ENCODE assay signal across 1 cellular context in genomic region chr6:43076093-43076927, GRCh38.
A peak's percentile ranks its signal among the peaks of the same experiment; 100 is the strongest.
TF ChIP-seq lines count a peak whose summit lies in the region.

TSS of gene PTK7 (plus strand) at chr6:43076314. CDS start at chr6:43076489, 175 bp downstream.

TF ChIP-seq in HepG2, 621 proteins besides CTCF, POLR2A, EP300 and RAD21 (continued from another document and continues in another):
- TF ChIP-seq, protein P1, sequence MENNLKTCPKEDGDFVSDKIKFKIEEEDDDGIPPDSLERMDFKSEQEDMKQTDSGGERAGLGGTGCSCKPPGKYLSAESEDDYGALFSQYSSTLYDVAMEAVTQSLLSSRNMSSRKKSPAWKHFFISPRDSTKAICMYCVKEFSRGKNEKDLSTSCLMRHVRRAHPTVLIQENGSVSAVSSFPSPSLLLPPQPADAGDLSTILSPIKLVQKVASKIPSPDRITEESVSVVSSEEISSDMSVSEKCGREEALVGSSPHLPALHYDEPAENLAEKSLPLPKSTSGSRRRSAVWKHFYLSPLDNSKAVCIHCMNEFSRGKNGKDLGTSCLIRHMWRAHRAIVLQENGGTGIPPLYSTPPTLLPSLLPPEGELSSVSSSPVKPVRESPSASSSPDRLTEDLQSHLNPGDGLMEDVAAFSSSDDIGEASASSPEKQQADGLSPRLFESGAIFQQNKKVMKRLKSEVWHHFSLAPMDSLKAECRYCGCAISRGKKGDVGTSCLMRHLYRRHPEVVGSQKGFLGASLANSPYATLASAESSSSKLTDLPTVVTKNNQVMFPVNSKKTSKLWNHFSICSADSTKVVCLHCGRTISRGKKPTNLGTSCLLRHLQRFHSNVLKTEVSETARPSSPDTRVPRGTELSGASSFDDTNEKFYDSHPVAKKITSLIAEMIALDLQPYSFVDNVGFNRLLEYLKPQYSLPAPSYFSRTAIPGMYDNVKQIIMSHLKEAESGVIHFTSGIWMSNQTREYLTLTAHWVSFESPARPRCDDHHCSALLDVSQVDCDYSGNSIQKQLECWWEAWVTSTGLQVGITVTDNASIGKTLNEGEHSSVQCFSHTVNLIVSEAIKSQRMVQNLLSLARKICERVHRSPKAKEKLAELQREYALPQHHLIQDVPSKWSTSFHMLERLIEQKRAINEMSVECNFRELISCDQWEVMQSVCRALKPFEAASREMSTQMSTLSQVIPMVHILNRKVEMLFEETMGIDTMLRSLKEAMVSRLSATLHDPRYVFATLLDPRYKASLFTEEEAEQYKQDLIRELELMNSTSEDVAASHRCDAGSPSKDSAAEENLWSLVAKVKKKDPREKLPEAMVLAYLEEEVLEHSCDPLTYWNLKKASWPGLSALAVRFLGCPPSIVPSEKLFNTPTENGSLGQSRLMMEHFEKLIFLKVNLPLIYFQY (CRISPR knock-in tag; IDR thresholded peaks at IDR 0.05; ENCODE audit: borderline replicate concordance): no peak
- TF ChIP-seq IRF2 (CRISPR knock-in tag; IDR thresholded peaks at IDR 0.05): 0 out of 2 replicates have a peak, but pooled peaks have one; percentile 7
- TF ChIP-seq ZNF207 (IDR thresholded peaks at IDR 0.05; ENCODE audit: borderline replicate concordance): no peak
- TF ChIP-seq XRCC5 (optimal IDR thresholded peaks at IDR 0.05; ENCODE audit: low read length): peak; percentile 20
- peak; percentile 39; the same call in 1 of the 2 replicates for TF ChIP-seq ZNF784 (CRISPR knock-in tag; IDR thresholded peaks at IDR 0.05; ENCODE audit: borderline replicate concordance)
- no peak for TF ChIP-seq PITX1 (CRISPR knock-in tag; IDR thresholded peaks at IDR 0.05)
- TF ChIP-seq HOXA7 (CRISPR knock-in tag; IDR thresholded peaks at IDR 0.05): no peak
- TF ChIP-seq GATAD2A (CRISPR knock-in tag; IDR thresholded peaks at IDR 0.05): 0 out of 2 replicates have a peak, but pooled peaks have one; percentile 13
- no peak; the same call in 1 of the 2 replicates for TF ChIP-seq ZNF709 (CRISPR knock-in tag; IDR thresholded peaks at IDR 0.05)
- TF ChIP-seq U2AF1 (optimal IDR thresholded peaks at IDR 0.05; ENCODE audit: low read depth, low read length): no peak
- TF ChIP-seq MAF1 (CRISPR knock-in tag; IDR thresholded peaks at IDR 0.05; ENCODE audit: borderline replicate concordance): no peak
- no peak for TF ChIP-seq MAFF (IDR thresholded peaks at IDR 0.05; ENCODE audit: low read depth, low read length)
- TF ChIP-seq PHF20 (CRISPR knock-in tag; IDR thresholded peaks at IDR 0.05): peak; percentile 33; the same call in 1 of the 2 replicates
- 0 out of 2 replicates have a peak, but pooled peaks have one; percentile 36 for TF ChIP-seq WIZ (CRISPR knock-in tag; IDR thresholded peaks at IDR 0.05)
- no peak for TF ChIP-seq ZNF552 (CRISPR knock-in tag; IDR thresholded peaks at IDR 0.05; ENCODE audit: borderline replicate concordance)
- no peak for TF ChIP-seq CHD2 (IDR thresholded peaks at IDR 0.05; ENCODE audit: low read depth, low read length)
- TF ChIP-seq HNRNPK (IDR thresholded peaks at IDR 0.05; ENCODE audit: low read depth, low read length, poor library complexity, severe bottlenecking): no peak
- 0 out of 2 replicates have a peak, but pooled peaks have one; percentile 8 for TF ChIP-seq PHF21A (CRISPR knock-in tag; IDR thresholded peaks at IDR 0.05)
- TF ChIP-seq ZNF430 (CRISPR knock-in tag; IDR thresholded peaks at IDR 0.05): no peak
- TF ChIP-seq MIXL1 (CRISPR knock-in tag; IDR thresholded peaks at IDR 0.05): no peak
- TF ChIP-seq ZNF501 (CRISPR knock-in tag; IDR thresholded peaks at IDR 0.05): peak; percentile 64
- TF ChIP-seq, protein P2, sequence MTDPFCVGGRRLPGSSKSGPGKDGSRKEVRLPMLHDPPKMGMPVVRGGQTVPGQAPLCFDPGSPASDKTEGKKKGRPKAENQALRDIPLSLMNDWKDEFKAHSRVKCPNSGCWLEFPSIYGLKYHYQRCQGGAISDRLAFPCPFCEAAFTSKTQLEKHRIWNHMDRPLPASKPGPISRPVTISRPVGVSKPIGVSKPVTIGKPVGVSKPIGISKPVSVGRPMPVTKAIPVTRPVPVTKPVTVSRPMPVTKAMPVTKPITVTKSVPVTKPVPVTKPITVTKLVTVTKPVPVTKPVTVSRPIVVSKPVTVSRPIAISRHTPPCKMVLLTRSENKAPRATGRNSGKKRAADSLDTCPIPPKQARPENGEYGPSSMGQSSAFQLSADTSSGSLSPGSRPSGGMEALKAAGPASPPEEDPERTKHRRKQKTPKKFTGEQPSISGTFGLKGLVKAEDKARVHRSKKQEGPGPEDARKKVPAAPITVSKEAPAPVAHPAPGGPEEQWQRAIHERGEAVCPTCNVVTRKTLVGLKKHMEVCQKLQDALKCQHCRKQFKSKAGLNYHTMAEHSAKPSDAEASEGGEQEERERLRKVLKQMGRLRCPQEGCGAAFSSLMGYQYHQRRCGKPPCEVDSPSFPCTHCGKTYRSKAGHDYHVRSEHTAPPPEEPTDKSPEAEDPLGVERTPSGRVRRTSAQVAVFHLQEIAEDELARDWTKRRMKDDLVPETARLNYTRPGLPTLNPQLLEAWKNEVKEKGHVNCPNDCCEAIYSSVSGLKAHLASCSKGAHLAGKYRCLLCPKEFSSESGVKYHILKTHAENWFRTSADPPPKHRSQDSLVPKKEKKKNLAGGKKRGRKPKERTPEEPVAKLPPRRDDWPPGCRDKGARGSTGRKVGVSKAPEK (CRISPR knock-in tag; IDR thresholded peaks at IDR 0.05; ENCODE audit: borderline replicate concordance): no peak
- TF ChIP-seq NCOA5 (CRISPR knock-in tag; IDR thresholded peaks at IDR 0.05): no peak
- TF ChIP-seq HNF4G (IDR thresholded peaks at IDR 0.05; ENCODE audit: borderline replicate concordance, low read depth, low read length): no peak
- TF ChIP-seq HNF4G (CRISPR knock-in tag; IDR thresholded peaks at IDR 0.05; ENCODE audit: borderline replicate concordance, low read depth): no peak
- TF ChIP-seq ZIK1 (CRISPR knock-in tag; IDR thresholded peaks at IDR 0.05; ENCODE audit: borderline replicate concordance, low read depth): no peak
- peak; percentile 39; the same call in 1 of the 2 replicates for TF ChIP-seq ZZZ3 (CRISPR knock-in tag; IDR thresholded peaks at IDR 0.05; ENCODE audit: borderline replicate concordance)
- TF ChIP-seq ZNF639 (CRISPR knock-in tag; conservative IDR thresholded peaks at IDR 0.05): no peak
- peak; percentile 58; the same call in 1 of the 2 replicates for TF ChIP-seq ZNF510 (CRISPR knock-in tag; IDR thresholded peaks at IDR 0.05; ENCODE audit: low read depth)
- TF ChIP-seq NFE2L2 (IDR thresholded peaks at IDR 0.05; ENCODE audit: low read length): no peak
- TF ChIP-seq ZNF33A (CRISPR knock-in tag; IDR thresholded peaks at IDR 0.05; ENCODE audit: borderline replicate concordance): peak; percentile 74
- TF ChIP-seq RAD51 (IDR thresholded peaks at IDR 0.05; ENCODE audit: borderline replicate concordance): no peak
- peak; percentile 72 for TF ChIP-seq ZSCAN31 (CRISPR knock-in tag; IDR thresholded peaks at IDR 0.05; ENCODE audit: low read depth)
- TF ChIP-seq ZNF143 (CRISPR knock-in tag; IDR thresholded peaks at IDR 0.05): no peak
- TF ChIP-seq MLLT10 (CRISPR knock-in tag; IDR thresholded peaks at IDR 0.05): no peak
- TF ChIP-seq ZSCAN25 (CRISPR knock-in tag; IDR thresholded peaks at IDR 0.05): no peak
- TF ChIP-seq TBX2 (CRISPR knock-in tag; IDR thresholded peaks at IDR 0.05; ENCODE audit: borderline replicate concordance): no peak
- no peak for TF ChIP-seq ZBTB33 (CRISPR knock-in tag; IDR thresholded peaks at IDR 0.05)
- no peak for TF ChIP-seq NCOA1 (CRISPR knock-in tag; IDR thresholded peaks at IDR 0.05)
- peak; percentile 25; the same call in 1 of the 2 replicates for TF ChIP-seq TMF1 (CRISPR knock-in tag; IDR thresholded peaks at IDR 0.05; ENCODE audit: low read depth)
- no peak for TF ChIP-seq ATAD3A (CRISPR knock-in tag; IDR thresholded peaks at IDR 0.05)
- TF ChIP-seq RBM39 (IDR thresholded peaks at IDR 0.05; ENCODE audit: low read depth, low read length, poor library complexity, severe bottlenecking): peak; percentile 37
- TF ChIP-seq HES4 (CRISPR knock-in tag; IDR thresholded peaks at IDR 0.05; ENCODE audit: borderline replicate concordance): no peak; the same call in none of the 2 replicates
- no peak; the same call in none of the 2 replicates for TF ChIP-seq ZNF772 (CRISPR knock-in tag; IDR thresholded peaks at IDR 0.05)
- peak; percentile 92 for TF ChIP-seq HNRNPLL (IDR thresholded peaks at IDR 0.05; ENCODE audit: low read depth, low read length, poor library complexity, severe bottlenecking)
- TF ChIP-seq, protein P3, sequence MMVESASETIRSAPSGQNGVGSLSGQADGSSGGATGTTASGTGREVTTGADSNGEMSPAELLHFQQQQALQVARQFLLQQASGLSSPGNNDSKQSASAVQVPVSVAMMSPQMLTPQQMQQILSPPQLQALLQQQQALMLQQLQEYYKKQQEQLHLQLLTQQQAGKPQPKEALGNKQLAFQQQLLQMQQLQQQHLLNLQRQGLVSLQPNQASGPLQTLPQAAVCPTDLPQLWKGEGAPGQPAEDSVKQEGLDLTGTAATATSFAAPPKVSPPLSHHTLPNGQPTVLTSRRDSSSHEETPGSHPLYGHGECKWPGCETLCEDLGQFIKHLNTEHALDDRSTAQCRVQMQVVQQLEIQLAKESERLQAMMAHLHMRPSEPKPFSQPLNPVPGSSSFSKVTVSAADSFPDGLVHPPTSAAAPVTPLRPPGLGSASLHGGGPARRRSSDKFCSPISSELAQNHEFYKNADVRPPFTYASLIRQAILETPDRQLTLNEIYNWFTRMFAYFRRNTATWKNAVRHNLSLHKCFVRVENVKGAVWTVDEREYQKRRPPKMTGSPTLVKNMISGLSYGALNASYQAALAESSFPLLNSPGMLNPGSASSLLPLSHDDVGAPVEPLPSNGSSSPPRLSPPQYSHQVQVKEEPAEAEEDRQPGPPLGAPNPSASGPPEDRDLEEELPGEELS (CRISPR knock-in tag; IDR thresholded peaks at IDR 0.05): no peak
- no peak for TF ChIP-seq ZNF136 (CRISPR knock-in tag; IDR thresholded peaks at IDR 0.05; ENCODE audit: low read depth)
- TF ChIP-seq ZKSCAN1 (IDR thresholded peaks at IDR 0.05; ENCODE audit: low read length): no peak
- peak; percentile 50; the same call in 1 of the 2 replicates for TF ChIP-seq YEATS4 (CRISPR knock-in tag; IDR thresholded peaks at IDR 0.05; ENCODE audit: borderline replicate concordance)
- TF ChIP-seq, protein P4, sequence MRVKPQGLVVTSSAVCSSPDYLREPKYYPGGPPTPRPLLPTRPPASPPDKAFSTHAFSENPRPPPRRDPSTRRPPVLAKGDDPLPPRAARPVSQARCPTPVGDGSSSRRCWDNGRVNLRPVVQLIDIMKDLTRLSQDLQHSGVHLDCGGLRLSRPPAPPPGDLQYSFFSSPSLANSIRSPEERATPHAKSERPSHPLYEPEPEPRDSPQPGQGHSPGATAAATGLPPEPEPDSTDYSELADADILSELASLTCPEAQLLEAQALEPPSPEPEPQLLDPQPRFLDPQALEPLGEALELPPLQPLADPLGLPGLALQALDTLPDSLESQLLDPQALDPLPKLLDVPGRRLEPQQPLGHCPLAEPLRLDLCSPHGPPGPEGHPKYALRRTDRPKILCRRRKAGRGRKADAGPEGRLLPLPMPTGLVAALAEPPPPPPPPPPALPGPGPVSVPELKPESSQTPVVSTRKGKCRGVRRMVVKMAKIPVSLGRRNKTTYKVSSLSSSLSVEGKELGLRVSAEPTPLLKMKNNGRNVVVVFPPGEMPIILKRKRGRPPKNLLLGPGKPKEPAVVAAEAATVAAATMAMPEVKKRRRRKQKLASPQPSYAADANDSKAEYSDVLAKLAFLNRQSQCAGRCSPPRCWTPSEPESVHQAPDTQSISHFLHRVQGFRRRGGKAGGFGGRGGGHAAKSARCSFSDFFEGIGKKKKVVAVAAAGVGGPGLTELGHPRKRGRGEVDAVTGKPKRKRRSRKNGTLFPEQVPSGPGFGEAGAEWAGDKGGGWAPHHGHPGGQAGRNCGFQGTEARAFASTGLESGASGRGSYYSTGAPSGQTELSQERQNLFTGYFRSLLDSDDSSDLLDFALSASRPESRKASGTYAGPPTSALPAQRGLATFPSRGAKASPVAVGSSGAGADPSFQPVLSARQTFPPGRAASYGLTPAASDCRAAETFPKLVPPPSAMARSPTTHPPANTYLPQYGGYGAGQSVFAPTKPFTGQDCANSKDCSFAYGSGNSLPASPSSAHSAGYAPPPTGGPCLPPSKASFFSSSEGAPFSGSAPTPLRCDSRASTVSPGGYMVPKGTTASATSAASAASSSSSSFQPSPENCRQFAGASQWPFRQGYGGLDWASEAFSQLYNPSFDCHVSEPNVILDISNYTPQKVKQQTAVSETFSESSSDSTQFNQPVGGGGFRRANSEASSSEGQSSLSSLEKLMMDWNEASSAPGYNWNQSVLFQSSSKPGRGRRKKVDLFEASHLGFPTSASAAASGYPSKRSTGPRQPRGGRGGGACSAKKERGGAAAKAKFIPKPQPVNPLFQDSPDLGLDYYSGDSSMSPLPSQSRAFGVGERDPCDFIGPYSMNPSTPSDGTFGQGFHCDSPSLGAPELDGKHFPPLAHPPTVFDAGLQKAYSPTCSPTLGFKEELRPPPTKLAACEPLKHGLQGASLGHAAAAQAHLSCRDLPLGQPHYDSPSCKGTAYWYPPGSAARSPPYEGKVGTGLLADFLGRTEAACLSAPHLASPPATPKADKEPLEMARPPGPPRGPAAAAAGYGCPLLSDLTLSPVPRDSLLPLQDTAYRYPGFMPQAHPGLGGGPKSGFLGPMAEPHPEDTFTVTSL (CRISPR knock-in tag; IDR thresholded peaks at IDR 0.05; ENCODE audit: borderline replicate concordance): peak; percentile 55; the same call in 1 of the 2 replicates
